Comparison of ENCODE assay signal across 1 cellular context in the genomic region with DNA sequence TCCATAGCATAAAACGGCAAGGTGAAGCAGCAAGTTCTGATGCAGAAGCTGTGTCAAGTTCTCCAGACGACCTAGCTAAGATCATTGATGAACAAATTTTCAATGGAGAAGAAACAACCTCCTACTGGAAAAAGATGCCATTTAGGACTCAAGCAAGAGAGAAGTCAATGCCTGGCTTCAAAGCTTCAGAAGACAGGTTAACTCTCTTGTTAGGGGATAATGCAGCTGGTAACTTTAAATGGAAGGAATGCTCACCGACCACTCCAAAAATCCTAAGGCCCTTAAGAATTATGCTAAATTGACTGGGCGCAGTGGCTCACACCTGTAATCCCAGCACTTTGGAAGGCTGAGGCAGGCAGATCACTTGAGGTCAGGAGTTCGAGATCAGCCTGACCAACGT.
TF ChIP-seq lines count a peak whose summit lies in the region.

No MANE protein-coding gene starts in this region.

TF ChIP-seq in WTC11, 78 proteins besides CTCF, POLR2A, EP300 and RAD21 (continued from another document):
- TF ChIP-seq, protein P1, sequence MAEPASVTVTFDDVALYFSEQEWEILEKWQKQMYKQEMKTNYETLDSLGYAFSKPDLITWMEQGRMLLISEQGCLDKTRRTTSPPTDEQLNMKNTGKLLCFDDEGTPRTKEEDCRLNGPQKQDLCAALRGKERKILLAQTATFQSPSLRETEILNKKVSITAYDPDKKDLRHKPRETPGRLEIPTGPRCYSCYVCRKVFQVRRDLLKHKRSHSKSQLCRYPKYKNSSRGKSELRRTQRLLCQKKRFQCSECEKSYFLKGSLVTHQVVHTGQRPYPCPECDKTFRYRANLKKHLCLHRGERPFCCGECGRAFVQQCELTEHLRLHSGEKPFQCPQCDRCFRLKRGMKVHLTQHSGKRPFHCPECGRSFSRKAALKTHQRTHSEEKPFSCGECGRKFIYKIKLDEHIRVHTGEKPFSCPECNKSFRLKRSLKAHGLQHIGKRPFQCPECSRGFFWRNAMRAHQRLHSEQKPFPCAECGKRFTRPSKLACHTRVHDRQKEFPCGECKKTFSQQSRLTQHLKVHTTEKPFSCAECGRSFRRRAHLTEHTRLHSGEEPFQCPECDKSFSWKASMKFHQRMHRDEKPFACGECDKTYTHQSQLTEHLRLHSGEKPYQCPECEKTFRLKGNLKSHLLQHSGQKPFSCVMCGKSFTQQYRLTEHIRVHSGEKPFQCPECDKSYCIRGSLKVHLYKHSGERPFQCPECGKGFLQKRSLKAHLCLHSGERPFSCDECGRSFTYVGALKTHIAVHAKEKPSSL (CRISPR knock-in tag; conservative IDR thresholded peaks at IDR 0.05), result no peak
